In genomic region chr4:137363496-137363895, GRCh38 we compare ENCODE assay signal across 21 cellular contexts.
"Had no signal": no experiment of that assay in that cellular context is flagged by ENCODE, and none has a peak within 500 bp of the region (broad histone marks: within the 10 kb centered on the region; RNA-seq: fewer than 3 reads in every experiment).

No MANE protein-coding gene starts in this region.

- H3K36me3 ChIP-seq: esophagus muscularis mucosa, neural progenitor cell, right lobe of liver, transverse colon, vagina had no signal

- H3K27ac Mint-ChIP-seq: dendritic cell treated with granulocyte-macrophage colony-stimulating factor and Interleukin-4, amounts not matched to agents 40 ng/mL and 50 ng/mL, for 4 days; memory B cell; naive B cell; natural killer cell treated with Interleukin-12 subunit alpha and Interleukin-12 subunit beta and Interleukin-15 and Interleukin-18, amount 100 ng/mL, for 72 hours; neural progenitor cell; progenitor cell of endocrine pancreas; stimulated activated effector memory CD8-positive, alpha-beta T cell treated with anti-CD3 and anti-CD28 coated beads, Interleukin-12 subunit alpha, Interleukin-12 subunit beta, amount 100 ng/mL, for 72 hours had no signal

- H3K27me3 ChIP-seq: esophagus muscularis mucosa, neural progenitor cell, right lobe of liver, testis, transverse colon, vagina had no signal

- H3K4me3 Mint-ChIP-seq: dendritic cell treated with granulocyte-macrophage colony-stimulating factor and Interleukin-4, amounts not matched to agents 40 ng/mL and 50 ng/mL, for 4 days; memory B cell; naive B cell; natural killer cell treated with Interleukin-12 subunit alpha and Interleukin-12 subunit beta and Interleukin-15 and Interleukin-18, amount 100 ng/mL, for 72 hours; neural progenitor cell; stimulated activated effector memory CD8-positive, alpha-beta T cell treated with anti-CD3 and anti-CD28 coated beads, Interleukin-12 subunit alpha, Interleukin-12 subunit beta, amount 100 ng/mL, for 72 hours had no signal

- H3K27ac ChIP-seq: neural progenitor cell, parathyroid adenoma, right lobe of liver, testis, transverse colon, vagina had no signal

- H3K27me3 Mint-ChIP-seq: dendritic cell treated with granulocyte-macrophage colony-stimulating factor and Interleukin-4, amounts not matched to agents 40 ng/mL and 50 ng/mL, for 4 days; memory B cell; naive B cell; natural killer cell treated with Interleukin-12 subunit alpha and Interleukin-12 subunit beta and Interleukin-15 and Interleukin-18, amount 100 ng/mL, for 72 hours; progenitor cell of endocrine pancreas had no signal

- H3K9me3 Mint-ChIP-seq: dendritic cell treated with granulocyte-macrophage colony-stimulating factor and Interleukin-4, amounts not matched to agents 40 ng/mL and 50 ng/mL, for 4 days; neural progenitor cell had no signal

- H3K4me2 ChIP-seq: neural progenitor cell had no signal

- DNase-seq: effector memory CD4-positive, alpha-beta T cell; kidney; naive B cell; right lobe of liver; stimulated activated CD4-positive, alpha-beta T cell treated with anti-CD3 and anti-CD28 coated beads, Interleukin-2, amount 100 ng/mL, for 24 hours; stimulated activated CD4-positive, alpha-beta T cell treated with anti-CD3 and anti-CD28 coated beads, Interleukin-4, amount 100 ng/mL, for 24 hours; stimulated activated naive CD8-positive, alpha-beta T cell treated with anti-CD3 and anti-CD28 coated beads, Interleukin-15, Interleukin-2, amounts not matched to agents 100 U/mL and 50 U/mL, for 24 hours; substantia nigra; testis; transverse colon had no signal

- H2AFZ ChIP-seq: parathyroid adenoma had no signal

- H3K9me3 ChIP-seq: esophagus muscularis mucosa, right lobe of liver, testis, transverse colon, vagina had no signal

- H3K79me2 ChIP-seq: parathyroid adenoma had no signal

- H3K4me3 ChIP-seq: esophagus muscularis mucosa, lung, neural progenitor cell, right lobe of liver, testis, transverse colon, vagina had no signal

- H3K9ac ChIP-seq: neural progenitor cell, parathyroid adenoma had no signal

- H3K4me1 Mint-ChIP-seq: memory B cell; naive B cell; stimulated activated effector memory CD8-positive, alpha-beta T cell treated with anti-CD3 and anti-CD28 coated beads, Interleukin-12 subunit alpha, Interleukin-12 subunit beta, amount 100 ng/mL, for 72 hours had no signal

- ATAC-seq: left lobe of liver; natural killer cell treated with Interleukin-12 subunit alpha and Interleukin-12 subunit beta and Interleukin-15 and Interleukin-18, amount 100 ng/mL, for 72 hours; right lobe of liver; stimulated activated effector memory CD8-positive, alpha-beta T cell treated with anti-CD3 and anti-CD28 coated beads, Interleukin-12 subunit alpha, Interleukin-12 subunit beta, amount 100 ng/mL, for 72 hours; stimulated activated naive CD8-positive, alpha-beta T cell treated with anti-CD3 and anti-CD28 coated beads, Interleukin-15, Interleukin-2, amounts not matched to agents 100 U/mL and 50 U/mL, for 24 hours had no signal

- H3K36me3 Mint-ChIP-seq: memory B cell; naive B cell; natural killer cell treated with Interleukin-12 subunit alpha and Interleukin-12 subunit beta and Interleukin-15 and Interleukin-18, amount 100 ng/mL, for 72 hours; neural progenitor cell; stimulated activated effector memory CD8-positive, alpha-beta T cell treated with anti-CD3 and anti-CD28 coated beads, Interleukin-12 subunit alpha, Interleukin-12 subunit beta, amount 100 ng/mL, for 72 hours had no signal

- H3K4me1 ChIP-seq: neural progenitor cell, parathyroid adenoma, right lobe of liver, vagina had no signal
